In the genomic region with DNA sequence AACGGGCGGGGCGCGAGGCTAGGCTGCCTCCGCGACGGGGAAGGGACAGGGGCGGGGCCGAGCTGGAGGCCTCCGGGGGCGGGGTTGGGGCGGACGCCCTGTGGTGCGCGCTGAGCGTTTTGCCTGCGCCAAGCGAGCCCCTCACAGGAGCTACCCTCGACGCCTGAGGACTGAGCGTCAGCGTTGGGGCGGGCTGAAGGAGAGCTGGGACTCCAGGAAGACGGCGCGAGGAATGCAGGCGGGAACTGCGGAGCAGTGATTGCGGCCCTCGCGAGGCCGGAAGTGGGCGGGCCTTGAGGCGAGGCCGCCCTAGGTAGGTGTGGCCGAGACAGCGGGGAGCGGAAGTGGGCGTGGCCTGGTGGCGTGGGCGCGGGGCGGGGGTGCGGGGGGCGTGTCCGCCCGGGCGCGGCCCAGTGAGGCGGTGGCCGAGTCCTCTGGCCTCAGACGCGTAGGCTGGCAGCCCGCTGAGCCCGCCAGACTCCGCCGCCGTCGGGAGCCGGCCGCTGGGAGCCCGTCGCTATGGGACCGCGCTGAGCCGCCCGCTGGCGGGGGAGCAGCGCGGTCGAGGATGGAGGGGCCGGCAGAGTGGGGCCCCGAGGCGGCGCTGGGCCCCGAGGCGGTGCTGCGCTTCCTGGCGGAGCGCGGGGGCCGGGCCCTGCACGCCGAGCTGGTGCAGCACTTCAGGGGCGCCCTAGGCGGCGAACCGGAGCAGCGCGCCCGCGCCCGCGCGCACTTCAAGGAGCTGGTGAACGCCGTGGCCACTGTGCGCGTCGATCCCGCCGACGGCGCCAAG, we compare ENCODE assay signal across 1 cellular context.
TF ChIP-seq lines count a peak whose summit lies in the region.

SEPTIN10 (minus strand) TSS at position 45 of the 793 bp plus-strand sequence. CDS start 139 bp downstream, outside the sequence.
SOWAHC (plus strand) TSS at position 443 of the 793 bp plus-strand sequence; CDS start at position 569, 126 bp downstream.

TF ChIP-seq in HepG2, 621 proteins besides CTCF, POLR2A, EP300 and RAD21 (continued from another document and continues in another):
- TF ChIP-seq ZSCAN22 (CRISPR knock-in tag; IDR thresholded peaks at IDR 0.05) = no peak
- peak; percentile 72; the same call in 1 of the 2 replicates for TF ChIP-seq SOX5 (CRISPR knock-in tag; IDR thresholded peaks at IDR 0.05; ENCODE audit: borderline replicate concordance)
- TF ChIP-seq ZXDC (CRISPR knock-in tag; IDR thresholded peaks at IDR 0.05) = 0 out of 2 replicates have a peak, but pooled peaks have one; percentile 36
- TF ChIP-seq, protein P1, sequence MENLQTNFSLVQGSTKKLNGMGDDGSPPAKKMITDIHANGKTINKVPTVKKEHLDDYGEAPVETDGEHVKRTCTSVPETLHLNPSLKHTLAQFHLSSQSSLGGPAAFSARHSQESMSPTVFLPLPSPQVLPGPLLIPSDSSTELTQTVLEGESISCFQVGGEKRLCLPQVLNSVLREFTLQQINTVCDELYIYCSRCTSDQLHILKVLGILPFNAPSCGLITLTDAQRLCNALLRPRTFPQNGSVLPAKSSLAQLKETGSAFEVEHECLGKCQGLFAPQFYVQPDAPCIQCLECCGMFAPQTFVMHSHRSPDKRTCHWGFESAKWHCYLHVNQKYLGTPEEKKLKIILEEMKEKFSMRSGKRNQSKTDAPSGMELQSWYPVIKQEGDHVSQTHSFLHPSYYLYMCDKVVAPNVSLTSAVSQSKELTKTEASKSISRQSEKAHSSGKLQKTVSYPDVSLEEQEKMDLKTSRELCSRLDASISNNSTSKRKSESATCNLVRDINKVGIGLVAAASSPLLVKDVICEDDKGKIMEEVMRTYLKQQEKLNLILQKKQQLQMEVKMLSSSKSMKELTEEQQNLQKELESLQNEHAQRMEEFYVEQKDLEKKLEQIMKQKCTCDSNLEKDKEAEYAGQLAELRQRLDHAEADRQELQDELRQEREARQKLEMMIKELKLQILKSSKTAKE (CRISPR knock-in tag; IDR thresholded peaks at IDR 0.05; ENCODE audit: borderline replicate concordance) = peak; percentile 92
- TF ChIP-seq MYPOP (CRISPR knock-in tag; IDR thresholded peaks at IDR 0.05) = peak; percentile 95
- no peak for TF ChIP-seq MLLT10 (CRISPR knock-in tag; IDR thresholded peaks at IDR 0.05)
- TF ChIP-seq NFE2L2 (IDR thresholded peaks at IDR 0.05; ENCODE audit: low read length) = no peak
- TF ChIP-seq AGO1 (IDR thresholded peaks at IDR 0.05; ENCODE audit: low read depth, low read length, poor library complexity, severe bottlenecking) = peak; percentile 70
- TF ChIP-seq KLF6 (CRISPR knock-in tag; IDR thresholded peaks at IDR 0.05) = peak; percentile 86
- peak; percentile 84 for TF ChIP-seq MIXL1 (CRISPR knock-in tag; IDR thresholded peaks at IDR 0.05)
- TF ChIP-seq U2AF2 (IDR thresholded peaks at IDR 0.05; ENCODE audit: low read depth, low read length) = no peak
- no peak for TF ChIP-seq PAWR (CRISPR knock-in tag; IDR thresholded peaks at IDR 0.05; ENCODE audit: borderline replicate concordance)
- TF ChIP-seq, protein P2, sequence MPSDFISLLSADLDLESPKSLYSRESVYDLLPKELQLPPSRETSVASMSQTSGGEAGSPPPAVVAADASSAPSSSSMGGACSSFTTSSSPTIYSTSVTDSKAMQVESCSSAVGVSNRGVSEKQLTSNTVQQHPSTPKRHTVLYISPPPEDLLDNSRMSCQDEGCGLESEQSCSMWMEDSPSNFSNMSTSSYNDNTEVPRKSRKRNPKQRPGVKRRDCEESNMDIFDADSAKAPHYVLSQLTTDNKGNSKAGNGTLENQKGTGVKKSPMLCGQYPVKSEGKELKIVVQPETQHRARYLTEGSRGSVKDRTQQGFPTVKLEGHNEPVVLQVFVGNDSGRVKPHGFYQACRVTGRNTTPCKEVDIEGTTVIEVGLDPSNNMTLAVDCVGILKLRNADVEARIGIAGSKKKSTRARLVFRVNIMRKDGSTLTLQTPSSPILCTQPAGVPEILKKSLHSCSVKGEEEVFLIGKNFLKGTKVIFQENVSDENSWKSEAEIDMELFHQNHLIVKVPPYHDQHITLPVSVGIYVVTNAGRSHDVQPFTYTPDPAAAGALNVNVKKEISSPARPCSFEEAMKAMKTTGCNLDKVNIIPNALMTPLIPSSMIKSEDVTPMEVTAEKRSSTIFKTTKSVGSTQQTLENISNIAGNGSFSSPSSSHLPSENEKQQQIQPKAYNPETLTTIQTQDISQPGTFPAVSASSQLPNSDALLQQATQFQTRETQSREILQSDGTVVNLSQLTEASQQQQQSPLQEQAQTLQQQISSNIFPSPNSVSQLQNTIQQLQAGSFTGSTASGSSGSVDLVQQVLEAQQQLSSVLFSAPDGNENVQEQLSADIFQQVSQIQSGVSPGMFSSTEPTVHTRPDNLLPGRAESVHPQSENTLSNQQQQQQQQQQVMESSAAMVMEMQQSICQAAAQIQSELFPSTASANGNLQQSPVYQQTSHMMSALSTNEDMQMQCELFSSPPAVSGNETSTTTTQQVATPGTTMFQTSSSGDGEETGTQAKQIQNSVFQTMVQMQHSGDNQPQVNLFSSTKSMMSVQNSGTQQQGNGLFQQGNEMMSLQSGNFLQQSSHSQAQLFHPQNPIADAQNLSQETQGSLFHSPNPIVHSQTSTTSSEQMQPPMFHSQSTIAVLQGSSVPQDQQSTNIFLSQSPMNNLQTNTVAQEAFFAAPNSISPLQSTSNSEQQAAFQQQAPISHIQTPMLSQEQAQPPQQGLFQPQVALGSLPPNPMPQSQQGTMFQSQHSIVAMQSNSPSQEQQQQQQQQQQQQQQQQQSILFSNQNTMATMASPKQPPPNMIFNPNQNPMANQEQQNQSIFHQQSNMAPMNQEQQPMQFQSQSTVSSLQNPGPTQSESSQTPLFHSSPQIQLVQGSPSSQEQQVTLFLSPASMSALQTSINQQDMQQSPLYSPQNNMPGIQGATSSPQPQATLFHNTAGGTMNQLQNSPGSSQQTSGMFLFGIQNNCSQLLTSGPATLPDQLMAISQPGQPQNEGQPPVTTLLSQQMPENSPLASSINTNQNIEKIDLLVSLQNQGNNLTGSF (CRISPR knock-in tag; IDR thresholded peaks at IDR 0.05) = peak; percentile 42; the same call in 1 of the 2 replicates
- peak; percentile 43 for TF ChIP-seq ZNF431 (CRISPR knock-in tag; IDR thresholded peaks at IDR 0.05; ENCODE audit: borderline replicate concordance, low read depth)
- TF ChIP-seq ZFY (CRISPR knock-in tag; IDR thresholded peaks at IDR 0.05) = peak; percentile 88
- TF ChIP-seq PPARG (CRISPR knock-in tag; conservative IDR thresholded peaks at IDR 0.05) = 0 out of 2 replicates have a peak, but pooled peaks have one; percentile 20
- TF ChIP-seq, protein P3, sequence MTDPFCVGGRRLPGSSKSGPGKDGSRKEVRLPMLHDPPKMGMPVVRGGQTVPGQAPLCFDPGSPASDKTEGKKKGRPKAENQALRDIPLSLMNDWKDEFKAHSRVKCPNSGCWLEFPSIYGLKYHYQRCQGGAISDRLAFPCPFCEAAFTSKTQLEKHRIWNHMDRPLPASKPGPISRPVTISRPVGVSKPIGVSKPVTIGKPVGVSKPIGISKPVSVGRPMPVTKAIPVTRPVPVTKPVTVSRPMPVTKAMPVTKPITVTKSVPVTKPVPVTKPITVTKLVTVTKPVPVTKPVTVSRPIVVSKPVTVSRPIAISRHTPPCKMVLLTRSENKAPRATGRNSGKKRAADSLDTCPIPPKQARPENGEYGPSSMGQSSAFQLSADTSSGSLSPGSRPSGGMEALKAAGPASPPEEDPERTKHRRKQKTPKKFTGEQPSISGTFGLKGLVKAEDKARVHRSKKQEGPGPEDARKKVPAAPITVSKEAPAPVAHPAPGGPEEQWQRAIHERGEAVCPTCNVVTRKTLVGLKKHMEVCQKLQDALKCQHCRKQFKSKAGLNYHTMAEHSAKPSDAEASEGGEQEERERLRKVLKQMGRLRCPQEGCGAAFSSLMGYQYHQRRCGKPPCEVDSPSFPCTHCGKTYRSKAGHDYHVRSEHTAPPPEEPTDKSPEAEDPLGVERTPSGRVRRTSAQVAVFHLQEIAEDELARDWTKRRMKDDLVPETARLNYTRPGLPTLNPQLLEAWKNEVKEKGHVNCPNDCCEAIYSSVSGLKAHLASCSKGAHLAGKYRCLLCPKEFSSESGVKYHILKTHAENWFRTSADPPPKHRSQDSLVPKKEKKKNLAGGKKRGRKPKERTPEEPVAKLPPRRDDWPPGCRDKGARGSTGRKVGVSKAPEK (CRISPR knock-in tag; IDR thresholded peaks at IDR 0.05; ENCODE audit: borderline replicate concordance) = no peak
- TF ChIP-seq MED13 (CRISPR knock-in tag; IDR thresholded peaks at IDR 0.05) = peak; percentile 88
- TF ChIP-seq ZNF841 (CRISPR knock-in tag; IDR thresholded peaks at IDR 0.05; ENCODE audit: borderline replicate concordance) = peak; percentile 69; the same call in 1 of the 2 replicates
- peak; percentile 78; the same call in 1 of the 2 replicates for TF ChIP-seq MEF2D (CRISPR knock-in tag; IDR thresholded peaks at IDR 0.05)
- TF ChIP-seq, protein P4, sequence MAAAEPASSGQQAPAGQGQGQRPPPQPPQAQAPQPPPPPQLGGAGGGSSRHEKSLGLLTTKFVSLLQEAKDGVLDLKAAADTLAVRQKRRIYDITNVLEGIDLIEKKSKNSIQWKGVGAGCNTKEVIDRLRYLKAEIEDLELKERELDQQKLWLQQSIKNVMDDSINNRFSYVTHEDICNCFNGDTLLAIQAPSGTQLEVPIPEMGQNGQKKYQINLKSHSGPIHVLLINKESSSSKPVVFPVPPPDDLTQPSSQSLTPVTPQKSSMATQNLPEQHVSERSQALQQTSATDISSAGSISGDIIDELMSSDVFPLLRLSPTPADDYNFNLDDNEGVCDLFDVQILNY (CRISPR knock-in tag; conservative IDR thresholded peaks at IDR 0.05) = peak; percentile 89
- TF ChIP-seq ETV6 (CRISPR knock-in tag; conservative IDR thresholded peaks at IDR 0.05) = peak; percentile 81
- TF ChIP-seq ZFP37 (CRISPR knock-in tag; IDR thresholded peaks at IDR 0.05; ENCODE audit: borderline replicate concordance) = peak; percentile 90
- TF ChIP-seq NCOR1 (IDR thresholded peaks at IDR 0.05; ENCODE audit: borderline replicate concordance, low read length) = 0 out of 2 replicates have a peak, but pooled peaks have one; percentile 23
- no peak for TF ChIP-seq TRIM24 (CRISPR knock-in tag; IDR thresholded peaks at IDR 0.05)
- peak; percentile 54; the same call in 1 of the 2 replicates for TF ChIP-seq SNAPC2 (CRISPR knock-in tag; IDR thresholded peaks at IDR 0.05)
- peak; percentile 75 for TF ChIP-seq NR2C2 (CRISPR knock-in tag; IDR thresholded peaks at IDR 0.05; ENCODE audit: borderline replicate concordance)
- peak; percentile 79; the same call in 1 of the 2 replicates for TF ChIP-seq ARNTL (CRISPR knock-in tag; IDR thresholded peaks at IDR 0.05)
- peak; percentile 93; the same call in 1 of the 2 replicates for TF ChIP-seq ZSCAN20 (CRISPR knock-in tag; IDR thresholded peaks at IDR 0.05; ENCODE audit: borderline replicate concordance)
- TF ChIP-seq DR1 (CRISPR knock-in tag; IDR thresholded peaks at IDR 0.05) = peak; percentile 88
- peak; percentile 26; the same call in 1 of the 2 replicates for TF ChIP-seq FOXK2 (IDR thresholded peaks at IDR 0.05)
- 0 out of 2 replicates have a peak, but pooled peaks have one; percentile 7 for TF ChIP-seq ZNF768 (CRISPR knock-in tag; IDR thresholded peaks at IDR 0.05)
- no peak for TF ChIP-seq TAF15 (IDR thresholded peaks at IDR 0.05; ENCODE audit: low read depth, low read length, poor library complexity, severe bottlenecking)
- TF ChIP-seq ZNF629 (CRISPR knock-in tag; conservative IDR thresholded peaks at IDR 0.05) = peak; percentile 59; the same call in 1 of the 2 replicates
- peak; percentile 79; the same call in 1 of the 2 replicates for TF ChIP-seq ZSCAN29 (CRISPR knock-in tag; conservative IDR thresholded peaks at IDR 0.05)
- peak; percentile 52; the same call in 1 of the 2 replicates for TF ChIP-seq ZNF605 (CRISPR knock-in tag; IDR thresholded peaks at IDR 0.05)
- peak; percentile 70 for TF ChIP-seq RXRB (CRISPR knock-in tag; IDR thresholded peaks at IDR 0.05; ENCODE audit: borderline replicate concordance)
- TF ChIP-seq PCBP2 (optimal IDR thresholded peaks at IDR 0.05; ENCODE audit: low read depth, low read length, poor library complexity, severe bottlenecking) = no peak
- no peak for TF ChIP-seq ZNF496 (CRISPR knock-in tag; IDR thresholded peaks at IDR 0.05; ENCODE audit: insufficient replicate concordance)
- no peak; the same call in 1 of the 2 replicates for TF ChIP-seq SRY (CRISPR knock-in tag; IDR thresholded peaks at IDR 0.05)
- TF ChIP-seq HNRNPLL (IDR thresholded peaks at IDR 0.05; ENCODE audit: low read depth, low read length, poor library complexity, severe bottlenecking) = peak; percentile 88
- TF ChIP-seq ZNF710 (CRISPR knock-in tag; IDR thresholded peaks at IDR 0.05; ENCODE audit: borderline replicate concordance) = peak; percentile 61; the same call in 1 of the 2 replicates
- TF ChIP-seq MIER2 (CRISPR knock-in tag; IDR thresholded peaks at IDR 0.05) = no peak
